Comparison of ENCODE assay signal across 1 cellular context in the genomic region with DNA sequence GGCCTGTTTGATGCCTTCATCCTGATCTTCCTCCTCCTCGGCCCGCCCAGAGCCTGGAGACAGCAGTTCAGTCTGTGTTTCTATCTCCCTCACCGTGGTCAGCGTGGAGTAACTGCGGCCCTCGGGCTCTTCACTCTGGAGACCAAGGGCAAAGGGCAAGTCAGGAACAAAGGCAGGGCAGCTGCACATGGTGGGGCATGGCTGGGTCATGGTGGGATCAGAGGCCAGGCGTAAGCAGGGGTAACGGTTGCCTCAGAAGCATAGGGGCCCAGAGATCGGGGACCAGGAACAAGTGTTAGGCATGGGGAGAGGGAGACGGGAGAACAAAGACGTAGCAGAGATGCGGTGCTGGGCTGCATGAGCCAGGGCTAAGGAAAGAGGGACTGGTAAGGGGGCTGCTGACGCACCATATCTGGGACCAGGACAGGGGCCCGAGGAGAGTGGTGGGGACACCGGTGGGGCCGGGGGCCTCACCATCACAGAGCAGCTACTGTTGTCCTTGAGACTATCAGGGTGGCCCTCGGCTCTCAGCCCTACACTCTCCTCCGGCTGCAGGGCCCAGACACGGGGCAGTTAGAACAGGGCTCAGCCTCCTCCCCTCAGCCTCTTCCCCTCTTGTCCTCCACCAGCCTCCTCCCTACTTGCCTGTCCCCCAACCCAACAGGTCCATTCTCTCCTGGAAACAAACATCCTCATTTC.
TF ChIP-seq lines count a peak whose summit lies in the region.

No MANE protein-coding gene starts in this region.

TF ChIP-seq in A549, 52 proteins besides CTCF, POLR2A, EP300 and RAD21:
- TF ChIP-seq FOSL2 (IDR thresholded peaks at IDR 0.05) (no peak), FOSL2 (CRISPR knock-in tag; IDR thresholded peaks at IDR 0.05) (no peak), HDAC2 (IDR thresholded peaks at IDR 0.05) (no peak), BHLHE40 (IDR thresholded peaks at IDR 0.05; ENCODE audit: low read depth, low read length) (no peak), JUN (IDR thresholded peaks at IDR 0.05) (no peak), ESRRA (IDR thresholded peaks at IDR 0.05; ENCODE audit: borderline replicate concordance, low read length) (no peak), HOXA7 (CRISPR knock-in tag; IDR thresholded peaks at IDR 0.05) (no peak), RFX5 (IDR thresholded peaks at IDR 0.05) (no peak), HOXB5 (CRISPR knock-in tag; IDR thresholded peaks at IDR 0.05) (no peak), MYC (IDR thresholded peaks at IDR 0.05; ENCODE audit: borderline replicate concordance, low read length) (no peak), JUNB (IDR thresholded peaks at IDR 0.05) (no peak)
- TF ChIP-seq, protein P1, sequence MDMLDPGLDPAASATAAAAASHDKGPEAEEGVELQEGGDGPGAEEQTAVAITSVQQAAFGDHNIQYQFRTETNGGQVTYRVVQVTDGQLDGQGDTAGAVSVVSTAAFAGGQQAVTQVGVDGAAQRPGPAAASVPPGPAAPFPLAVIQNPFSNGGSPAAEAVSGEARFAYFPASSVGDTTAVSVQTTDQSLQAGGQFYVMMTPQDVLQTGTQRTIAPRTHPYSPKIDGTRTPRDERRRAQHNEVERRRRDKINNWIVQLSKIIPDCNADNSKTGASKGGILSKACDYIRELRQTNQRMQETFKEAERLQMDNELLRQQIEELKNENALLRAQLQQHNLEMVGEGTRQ (IDR thresholded peaks at IDR 0.05): no peak
